ENCODE assay signal across 11 cellular contexts in the genomic region with DNA sequence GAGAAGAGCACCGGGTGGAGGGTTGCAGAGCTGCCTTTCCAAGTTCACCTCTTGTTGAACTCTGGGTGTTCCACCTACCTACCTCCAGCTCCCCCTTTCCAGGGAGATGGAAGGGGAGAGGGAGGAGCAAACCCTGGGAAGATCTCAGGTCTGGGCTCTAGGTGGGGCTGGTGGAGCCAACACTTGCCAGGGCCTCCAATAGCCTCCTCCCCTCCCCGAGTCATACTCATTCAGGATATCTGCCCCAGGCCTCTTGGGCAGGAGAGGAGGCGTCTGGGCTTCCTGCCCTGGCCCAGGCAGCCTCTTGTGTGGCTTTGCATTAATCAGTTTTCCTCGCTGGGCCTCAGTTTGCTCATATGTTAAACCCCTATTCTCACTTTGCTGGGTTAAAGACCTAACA. TPM values are rescaled to one million over a fixed set of nuclear protein-coding genes. Genes with fewer than 3 reads are reported as not detected.
DNase-seq lines count a peak whose midpoint lies in the region; ATAC-seq and TF ChIP-seq lines count a peak whose summit lies in the region.
"Had no signal": no experiment of that assay in that cellular context is flagged by ENCODE, and none has a peak within 500 bp of the region (broad histone marks: within the 10 kb centered on the region; RNA-seq: fewer than 3 reads in every experiment).

No MANE protein-coding gene starts in this region.

- peak; percentile 17 to 30 for DNase-seq in NCI-H446 (lab: John Stamatoyannopoulos, UW)
- no peak for DNase-seq in NCI-H446 treated with DMSO at 0.1 percent for 48 hours (lab: John Stamatoyannopoulos, UW)
- peak; percentile 58 to 60 for DNase-seq in PC-9
- peak; percentile 20 for DNase-seq in epithelial cell of prostate (ENCODE audit: low read depth, low spot score)
- peak; percentile 63 for DNase-seq in upper lobe of right lung
- DNase-seq in psoas muscle, result no peak
- DNase-seq in immature natural killer cell, result no peak
- no peak for DNase-seq in endothelial cell (ENCODE audit: low spot score)
- DNase-seq: AML-193; stimulated activated naive B cell treated with anti-CD40 and anti-IgM and Interleukin-4, amounts not matched to agents 10 μg/mL and 1 μg/mL and 100 μg/mL, for 72 hours; T-helper 2 cell had no signal

- CTCF ChIA-PET in PC-9 (lab: Charles Lee), result interaction anchor here (0.6 kb wide), 1 partner anchor 1278 kb away, joined by 17 read pairs; no protein-coding TSS in a partner anchor

- H3K4me3 ChIP-seq in PC-9 (no peak overlapping the region), upper lobe of right lung (no peak overlapping the region), psoas muscle (no peak overlapping the region)

- H3K4me1 Mint-ChIP-seq in immature natural killer cell, result peaks cover 15 to 17% of the 10 kb centered on the region in 2 donors
- H3K4me1 Mint-ChIP-seq in endothelial cell (ENCODE audit: unreplicated experiment), result peaks cover 3% of the 10 kb centered on the region

- no peaks in the 10 kb centered on the region for H3K36me3 ChIP-seq in PC-9 (ENCODE audit: low read depth)
- no peaks in the 10 kb centered on the region for H3K36me3 ChIP-seq in upper lobe of right lung
- H3K36me3 ChIP-seq in psoas muscle (ENCODE audit: insufficient read depth in 1 of 2, low read depth in 1 of 2), result no peaks in the 10 kb centered on the region

- no peak overlapping the region; the same call in 1 of the 2 replicates for H3K4me2 ChIP-seq in PC-9

- H2AFZ ChIP-seq in PC-9, result no peak overlapping the region

- intact Hi-C loops in PC-9 (cut with micrococcal nuclease; ENCODE audit: unreplicated experiment), result loop anchor here (2.0 to 5.0 kb wide), 5 partner anchors 29 to 423 kb away; a partner anchor contains a TSS
- intact Hi-C loops in upper lobe of right lung (cut with DNase I), result no loop called here
- intact Hi-C loops in psoas muscle (cut with DNase I), result loop anchor here (5.0 to 10.0 kb wide), 3 partner anchors 143 to 421 kb away; no protein-coding TSS in a partner anchor

- H3K4me1 ChIP-seq in PC-9 (replicated peaks; ENCODE audit: insufficient read depth) (peaks cover 35% of the 10 kb centered on the region), upper lobe of right lung (peaks cover 11% of the 10 kb centered on the region), psoas muscle (peaks cover 3% of the 10 kb centered on the region)

- TF ChIP-seq CTCF in PC-9 (conservative IDR thresholded peaks at IDR 0.05) (peak; percentile 33; the same call in 1 of the 2 replicates), upper lobe of right lung (IDR thresholded peaks at IDR 0.05) (no peak), psoas muscle (IDR thresholded peaks at IDR 0.05) (no peak), endothelial cell (IDR thresholded peaks at IDR 0.05; ENCODE audit: unreplicated experiment) (no peak)

- H4K20me1 ChIP-seq in PC-9 (ENCODE audit: insufficient read depth), result no peaks in the 10 kb centered on the region

- H3K9me3 Mint-ChIP-seq in immature natural killer cell, result no peaks in the 10 kb centered on the region
- no peaks in the 10 kb centered on the region for H3K9me3 Mint-ChIP-seq in endothelial cell (ENCODE audit: unreplicated experiment)
- H3K9me3 Mint-ChIP-seq: stimulated activated naive B cell treated with anti-CD40 and anti-IgM and Interleukin-4, amounts not matched to agents 10 μg/mL and 1 μg/mL and 100 μg/mL, for 72 hours had no signal

- H3K36me3 Mint-ChIP-seq in immature natural killer cell, result no peaks in the 10 kb centered on the region
- no peaks in the 10 kb centered on the region for H3K36me3 Mint-ChIP-seq in endothelial cell (ENCODE audit: low read depth, unreplicated experiment)
- H3K36me3 Mint-ChIP-seq: stimulated activated naive B cell treated with anti-CD40 and anti-IgM and Interleukin-4, amounts not matched to agents 10 μg/mL and 1 μg/mL and 100 μg/mL, for 72 hours had no signal

- H3K9me3 ChIP-seq in PC-9 (ENCODE audit: insufficient read depth, low read depth) (no peaks in the 10 kb centered on the region), upper lobe of right lung (no peaks in the 10 kb centered on the region), psoas muscle (no peaks in the 10 kb centered on the region)

- POLR2A ChIA-PET in PC-9 (lab: Charles Lee; ENCODE audit: unreplicated experiment), result interaction anchor here (0.6 kb wide), 1 partner anchor 49 kb away, joined by 3 read pairs; no protein-coding TSS in a partner anchor

- H3K9me2 ChIP-seq in PC-9 (ENCODE audit: insufficient read depth), result no peaks in the 10 kb centered on the region

- no TSS peak for BruUV-seq in PC-9 (replicated peaks; lab: Mats Ljungman, UMichigan)

- no peaks in the 10 kb centered on the region for H3K79me2 ChIP-seq in PC-9 (ENCODE audit: low read depth)

- H3F3A ChIP-seq in PC-9 (ENCODE audit: insufficient read depth, low read depth), result peaks cover 13% of the 10 kb centered on the region; the same call in 1 of the 2 replicates

- H3K27me3 ChIP-seq in PC-9 (ENCODE audit: insufficient read depth, low read depth) (no peaks in the 10 kb centered on the region), upper lobe of right lung (peaks cover 9% of the 10 kb centered on the region), psoas muscle (ENCODE audit: insufficient read depth in 3 of 3, low read length in 2 of 3) (peaks cover 0 to 39% (median 11%) of the 10 kb centered on the region in 3 donors)

- 41 to 49% (median 45%) methylated on average over 4 of the region's 4 CpGs for WGBS in psoas muscle, 3 donors

- H3K4me3 Mint-ChIP-seq in immature natural killer cell, result no peak overlapping the region
- no peak overlapping the region for H3K4me3 Mint-ChIP-seq in endothelial cell (ENCODE audit: unreplicated experiment)
- H3K4me3 Mint-ChIP-seq: stimulated activated naive B cell treated with anti-CD40 and anti-IgM and Interleukin-4, amounts not matched to agents 10 μg/mL and 1 μg/mL and 100 μg/mL, for 72 hours had no signal

- H3K27ac ChIP-seq in PC-9 (no peak overlapping the region), epithelial cell of prostate (no peak overlapping the region), upper lobe of right lung (no peak overlapping the region), psoas muscle (no peak overlapping the region)

- ATAC-seq in upper lobe of right lung (peak; percentile 13), psoas muscle (no peak)
- ATAC-seq: stimulated activated naive B cell treated with anti-CD40 and anti-IgM and Interleukin-4, amounts not matched to agents 10 μg/mL and 1 μg/mL and 100 μg/mL, for 72 hours had no signal

- no peak overlapping the region for H3K27ac Mint-ChIP-seq in immature natural killer cell
- H3K27ac Mint-ChIP-seq in endothelial cell (ENCODE audit: unreplicated experiment), result no peak overlapping the region
- H3K27ac Mint-ChIP-seq: stimulated activated naive B cell treated with anti-CD40 and anti-IgM and Interleukin-4, amounts not matched to agents 10 μg/mL and 1 μg/mL and 100 μg/mL, for 72 hours had no signal

- H3K27me3 Mint-ChIP-seq in immature natural killer cell (ENCODE audit: low read depth in 3 of 3) (peaks cover 5 to 22% (median 9%) of the 10 kb centered on the region in 3 donors), endothelial cell (ENCODE audit: unreplicated experiment) (peaks cover 14% of the 10 kb centered on the region)

RNA-seq across cellular contexts. Expression of a gene that starts 13.4 kb away (rescaled TPM):
- total RNA-seq in PC-9 (2021) (22.7 and 30.2 TPM in 2 replicates), upper lobe of right lung (62.4 TPM), psoas muscle (under 1 TPM in 3 of 4 donors, not detected in 1; 0.21 to 0.57 (median 0.32) TPM), endothelial cell (ENCODE audit: unreplicated experiment) (0.56 TPM)
- polyA plus RNA-seq in psoas muscle (under 1 TPM in 2 of 3 donors, not detected in 1; 0.04 TPM), immature natural killer cell (not detected)

Comparison
In these comparisons a context has a peak if more than half of its experiments do, and no peak if none do; other contexts are left out.
1. DNase-seq: peak in NCI-H446 (2 of 2), PC-9 (2 of 2), epithelial cell of prostate (single experiment) and upper lobe of right lung (single experiment); none in NCI-H446 treated with DMSO at 0.1 percent for 48 hours (single experiment), psoas muscle (0 of 2), immature natural killer cell (0 of 3) and endothelial cell (single experiment).
2. RNA of a gene that starts 13.4 kb away (total RNA-seq): 62.4 TPM in upper lobe of right lung (single experiment) and 22.7 to 30.2 TPM in PC-9; 0.56 TPM in endothelial cell (single experiment) and 0.21 to 0.57 TPM in psoas muscle; every median in the first group is over 10 times any median in the second.